ENCODE assay signal across 13 cellular contexts in the genomic region with DNA sequence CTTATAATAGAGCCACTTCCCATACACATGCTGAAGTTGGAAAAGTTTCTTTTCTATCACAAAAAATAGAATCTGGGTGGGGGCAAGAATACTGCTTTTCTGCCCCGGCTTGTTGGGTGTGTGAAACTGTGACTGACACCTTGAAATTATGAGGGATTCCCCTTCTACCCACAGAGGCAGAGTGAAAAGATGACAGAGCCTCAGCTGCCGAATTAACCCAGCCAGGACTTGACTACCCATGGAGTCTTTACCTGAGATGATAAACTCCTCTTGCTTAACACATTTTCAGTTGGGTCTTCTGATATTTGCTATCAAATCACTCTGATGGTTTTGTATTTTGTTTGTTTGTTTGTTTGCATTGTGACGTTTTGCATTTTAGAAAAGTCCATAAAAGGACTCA.
DNase-seq lines count a peak whose midpoint lies in the region; ATAC-seq and TF ChIP-seq lines count a peak whose summit lies in the region.
"Had no signal": no experiment of that assay in that cellular context is flagged by ENCODE, and none has a peak within 500 bp of the region (broad histone marks: within the 10 kb centered on the region; RNA-seq: fewer than 3 reads in every experiment).

No MANE protein-coding gene starts in this region.

- H3K27me3 ChIP-seq in breast epithelium: no peaks in the 10 kb centered on the region
- H3K27me3 ChIP-seq: thyroid gland had no signal

- in situ Hi-C loops in GM13977 (cut with MboI; ENCODE audit: low pct_unique_long_range_greater_than_20kb, low sequenced_read_pairs, unreplicated experiment): loop anchor here (10.0 kb wide), 1 partner anchor 141 kb away; no protein-coding TSS in a partner anchor

- no peaks in the 10 kb centered on the region for H3K9me3 ChIP-seq in breast epithelium
- H3K9me3 ChIP-seq: thyroid gland had no signal

- H3K27ac ChIP-seq in breast epithelium: no peak overlapping the region
- H3K27ac ChIP-seq: thyroid gland had no signal

- ATAC-seq in HG02763 (IDR thresholded peaks at IDR 0.05; ENCODE audit: unreplicated experiment) (peak; percentile 78), HG03565 (IDR thresholded peaks at IDR 0.05; ENCODE audit: unreplicated experiment) (peak; percentile 62)
- ATAC-seq: HCT116 had no signal

- TF ChIP-seq POLR2A in breast epithelium (IDR thresholded peaks at IDR 0.05): no peak

- DNase-seq in GM13977 (ENCODE audit: low spot score): peak; percentile 48
- DNase-seq in GM19240 (ENCODE audit: insufficient read length, low spot score): peak; percentile 27
- DNase-seq in NCI-H774 (lab: John Stamatoyannopoulos, UW): no peak
- no peak for DNase-seq in OCI-M2 (lab: John Stamatoyannopoulos, UW; ENCODE audit: unreplicated experiment)
- no peak for DNase-seq in SHP77 treated with DMSO at 0.1 percent for 48 hours (lab: John Stamatoyannopoulos, UW)
- no peak for DNase-seq in breast epithelium (ENCODE audit: low spot score in 2 of 2)
- DNase-seq: hypothalamus, naive B cell, NCI-H1694, thyroid gland had no signal

- intact Hi-C loops in breast epithelium (cut with DNase I; ENCODE audit: low total_unique reads): no loop called here

- H3K4me3 ChIP-seq in breast epithelium: no peak overlapping the region
- H3K4me3 ChIP-seq: thyroid gland had no signal

- TF ChIP-seq CTCF in GM13977 (IDR thresholded peaks at IDR 0.05; ENCODE audit: extremely low read depth, insufficient read depth, missing control alignments) (no peak), breast epithelium (IDR thresholded peaks at IDR 0.05) (no peak)

- H3K4me1 ChIP-seq in breast epithelium: no peaks in the 10 kb centered on the region
- H3K4me1 ChIP-seq: thyroid gland had no signal

- no peaks in the 10 kb centered on the region for H3K36me3 ChIP-seq in breast epithelium
- H3K36me3 ChIP-seq: thyroid gland had no signal

Comparison
In these comparisons a context has a peak if more than half of its experiments do, and no peak if none do; other contexts are left out.
1. DNase-seq: peak in GM13977 (single experiment) and GM19240 (single experiment); none in NCI-H774 (single experiment), OCI-M2 (single experiment), SHP77 treated with DMSO at 0.1 percent for 48 hours (single experiment) and breast epithelium (0 of 2).